Comparison of ENCODE assay signal across 22 cellular contexts in genomic region chr7:130108809-130109208, GRCh38. TPM values are rescaled to one million over a fixed set of nuclear protein-coding genes. Genes with fewer than 3 reads are reported as not detected.
DNase-seq lines count a peak whose midpoint lies in the region; ATAC-seq, FAIRE-seq and TF ChIP-seq lines count a peak whose summit lies in the region.
"Had no signal": no experiment of that assay in that cellular context is flagged by ENCODE, and none has a peak within 500 bp of the region (broad histone marks: within the 10 kb centered on the region; RNA-seq: fewer than 3 reads in every experiment).

No MANE protein-coding gene starts in this region.

- no peaks in the 10 kb centered on the region for H3K4me1 Mint-ChIP-seq in activated naive CD4-positive, alpha-beta T cell treated with anti-CD3 and anti-CD28 coated beads, Interleukin-2, amount 10 ng/mL, durations not matched to agents 7 days and 5 days
- H3K4me1 Mint-ChIP-seq in activated naive CD4-positive, alpha-beta T cell treated with anti-CD3 and anti-CD28 coated beads for 36 hours (ENCODE audit: low read depth): no peaks in the 10 kb centered on the region
- H3K4me1 Mint-ChIP-seq in stimulated activated effector memory CD8-positive, alpha-beta T cell treated with anti-CD3 and anti-CD28 coated beads, Interleukin-12 subunit alpha, Interleukin-12 subunit beta, amount 100 ng/mL, for 72 hours: no peaks in the 10 kb centered on the region
- H3K4me1 Mint-ChIP-seq: H9 had no signal

- intact Hi-C loops in activated naive CD4-positive, alpha-beta T cell treated with anti-CD3 and anti-CD28 coated beads for 36 hours (cut with micrococcal nuclease): no loop called here
- intact Hi-C loops in K562 (cut with micrococcal nuclease): no loop called here

- no peaks in the 10 kb centered on the region for H3K9me3 ChIP-seq in K562 (replicated peaks; ENCODE audit: control insufficient read depth, insufficient read depth, low read depth, low read length)
- H3K9me3 ChIP-seq: Caco-2 had no signal

- no peaks in the 10 kb centered on the region for H3K9me1 ChIP-seq in K562 (ENCODE audit: control insufficient read depth, insufficient read depth, low read length)

- TF ChIP-seq POLR2A in K562 (conservative IDR thresholded peaks at IDR 0.05): no peak

- peaks cover 5% of the 10 kb centered on the region; the same call in 1 of the 3 replicates for H3K79me2 ChIP-seq in K562 (ENCODE audit: control insufficient read depth, insufficient read depth, low read length)

- no TSS peak for BruUV-seq in K562 (replicated peaks; lab: Mats Ljungman, UMichigan)

- H3K36me3 ChIP-seq in K562 (ENCODE audit: control insufficient read depth, insufficient read depth, low read length): peaks cover 5% of the 10 kb centered on the region; the same call in 2 of the 3 replicates

- no peak for DNase-seq in activated naive CD4-positive, alpha-beta T cell treated with anti-CD3 and anti-CD28 coated beads, Interleukin-2, amount 10 ng/mL, durations not matched to agents 7 days and 5 days
- DNase-seq in activated naive CD4-positive, alpha-beta T cell treated with anti-CD3 and anti-CD28 coated beads for 36 hours: no peak
- no peak for DNase-seq in K562 (ENCODE audit: extremely low read depth in 1 of 4, low spot score in 3 of 4)
- DNase-seq in stimulated activated effector memory CD8-positive, alpha-beta T cell treated with anti-CD3 and anti-CD28 coated beads, Interleukin-12 subunit alpha, Interleukin-12 subunit beta, amount 100 ng/mL, for 72 hours (ENCODE audit: low spot score in 2 of 2): no peak
- DNase-seq in mucosa of gallbladder (ENCODE audit: low spot score): no peak
- DNase-seq: Caco-2; CD4-positive, CD25-positive, alpha-beta regulatory T cell; CD8-positive, alpha-beta T cell; DMS153; DMS79; GM23248; H9 had no signal

- no peak overlapping the region for H2AFZ ChIP-seq in K562 (ENCODE audit: low read depth, low read length)
- H2AFZ ChIP-seq: GM23248 had no signal

- CTCF ChIA-PET in activated naive CD4-positive, alpha-beta T cell treated with anti-CD3 and anti-CD28 coated beads, Interleukin-2, amount 10 ng/mL, durations not matched to agents 7 days and 5 days (lab: Charles Lee): no interaction called here
- CTCF ChIA-PET in activated naive CD4-positive, alpha-beta T cell treated with anti-CD3 and anti-CD28 coated beads for 36 hours (lab: Charles Lee): no interaction called here
- CTCF ChIA-PET in K562 (lab: Yijun Ruan, JAX; ENCODE audit: low intra/inter-chr PET ratio): no interaction called here

- peak overlapping the region; percentile 71 for H3K27ac Mint-ChIP-seq in activated naive CD4-positive, alpha-beta T cell treated with anti-CD3 and anti-CD28 coated beads, Interleukin-2, amount 10 ng/mL, durations not matched to agents 7 days and 5 days
- H3K27ac Mint-ChIP-seq in activated naive CD4-positive, alpha-beta T cell treated with anti-CD3 and anti-CD28 coated beads for 36 hours: no peak overlapping the region
- peak overlapping the region; percentile 32 for H3K27ac Mint-ChIP-seq in stimulated activated effector memory CD8-positive, alpha-beta T cell treated with anti-CD3 and anti-CD28 coated beads, Interleukin-12 subunit alpha, Interleukin-12 subunit beta, amount 100 ng/mL, for 72 hours
- H3K27ac Mint-ChIP-seq: B cell; CD4-positive, CD25-positive, alpha-beta regulatory T cell; CD8-positive, alpha-beta T cell; H9 had no signal

- H3K27ac ChIP-seq in K562 (ENCODE audit: extremely low read depth, low read depth, low read length): no peak overlapping the region
- H3K27ac ChIP-seq: 22Rv1, BLaER1, GM23248 had no signal

- no peak overlapping the region for H3K4me3 Mint-ChIP-seq in activated naive CD4-positive, alpha-beta T cell treated with anti-CD3 and anti-CD28 coated beads, Interleukin-2, amount 10 ng/mL, durations not matched to agents 7 days and 5 days
- H3K4me3 Mint-ChIP-seq in activated naive CD4-positive, alpha-beta T cell treated with anti-CD3 and anti-CD28 coated beads for 36 hours: no peak overlapping the region
- H3K4me3 Mint-ChIP-seq in stimulated activated effector memory CD8-positive, alpha-beta T cell treated with anti-CD3 and anti-CD28 coated beads, Interleukin-12 subunit alpha, Interleukin-12 subunit beta, amount 100 ng/mL, for 72 hours: no peak overlapping the region
- H3K4me3 Mint-ChIP-seq: B cell; CD4-positive, CD25-positive, alpha-beta regulatory T cell; CD8-positive, alpha-beta T cell; H9 had no signal

- in situ Hi-C loops in K562 (cut with MboI): no loop called here

- WGBS in K562 (ENCODE audit: insufficient coverage, low coverage, missing lambda C conversion rate): 95% methylated on average over 10 of the region's 10 CpGs

- TF ChIP-seq CTCF in K562 (IDR thresholded peaks at IDR 0.05 in 2 of 3, conservative IDR thresholded peaks at IDR 0.05 in 1 of 3; ENCODE audit: insufficient read depth in 2 of 3, low read depth in 1 of 3, low read length in 3 of 3): peak in 2 of 3 experiments; percentile 0 to 14; a peak in 1 of 6 replicates

- H3K9ac ChIP-seq in K562 (ENCODE audit: insufficient read depth in 1 of 2, low read depth in 2 of 2, low read length in 2 of 2): no peak overlapping the region
- H3K9ac ChIP-seq: BLaER1, GM23248 had no signal

- no peak for FAIRE-seq in K562 (lab: Jason Lieb, UNC)
- FAIRE-seq: A204.1, G401.6, GM12892, GM19239 had no signal

- H3K4me2 ChIP-seq in K562 (ENCODE audit: insufficient read depth, low read length): no peak overlapping the region
- H3K4me2 ChIP-seq: BLaER1 had no signal

- no peak for TF ChIP-seq RAD21 in K562 (CRISPR knock-in tag; conservative IDR thresholded peaks at IDR 0.05 in 1 of 2, IDR thresholded peaks at IDR 0.05 in 1 of 2)

- ATAC-seq in K562 (peak; percentile 19; the same call in 1 of the 3 replicates), GM19324 (IDR thresholded peaks at IDR 0.05; ENCODE audit: low FRiP score, unreplicated experiment) (no peak), GM18867 (IDR thresholded peaks at IDR 0.05; ENCODE audit: unreplicated experiment) (no peak)
- no peak for ATAC-seq in stimulated activated effector memory CD8-positive, alpha-beta T cell treated with anti-CD3 and anti-CD28 coated beads, Interleukin-12 subunit alpha, Interleukin-12 subunit beta, amount 100 ng/mL, for 72 hours
- ATAC-seq: CD8-positive, alpha-beta T cell; HCT116 had no signal

- H3K9me3 Mint-ChIP-seq in activated naive CD4-positive, alpha-beta T cell treated with anti-CD3 and anti-CD28 coated beads, Interleukin-2, amount 10 ng/mL, durations not matched to agents 7 days and 5 days: no peaks in the 10 kb centered on the region
- H3K9me3 Mint-ChIP-seq in activated naive CD4-positive, alpha-beta T cell treated with anti-CD3 and anti-CD28 coated beads for 36 hours: no peaks in the 10 kb centered on the region
- H3K9me3 Mint-ChIP-seq in stimulated activated effector memory CD8-positive, alpha-beta T cell treated with anti-CD3 and anti-CD28 coated beads, Interleukin-12 subunit alpha, Interleukin-12 subunit beta, amount 100 ng/mL, for 72 hours: no peaks in the 10 kb centered on the region
- H3K9me3 Mint-ChIP-seq: CD4-positive, CD25-positive, alpha-beta regulatory T cell; CD8-positive, alpha-beta T cell had no signal

- POLR2A ChIA-PET in K562 (lab: Yijun Ruan, JAX): no interaction called here

- H3K27me3 Mint-ChIP-seq in activated naive CD4-positive, alpha-beta T cell treated with anti-CD3 and anti-CD28 coated beads, Interleukin-2, amount 10 ng/mL, durations not matched to agents 7 days and 5 days: no peaks in the 10 kb centered on the region
- no peaks in the 10 kb centered on the region for H3K27me3 Mint-ChIP-seq in activated naive CD4-positive, alpha-beta T cell treated with anti-CD3 and anti-CD28 coated beads for 36 hours (ENCODE audit: low read depth)
- H3K27me3 Mint-ChIP-seq: B cell; CD4-positive, CD25-positive, alpha-beta regulatory T cell had no signal

- H3K36me3 Mint-ChIP-seq in activated naive CD4-positive, alpha-beta T cell treated with anti-CD3 and anti-CD28 coated beads, Interleukin-2, amount 10 ng/mL, durations not matched to agents 7 days and 5 days: no peaks in the 10 kb centered on the region
- no peaks in the 10 kb centered on the region for H3K36me3 Mint-ChIP-seq in activated naive CD4-positive, alpha-beta T cell treated with anti-CD3 and anti-CD28 coated beads for 36 hours (ENCODE audit: low read depth)
- no peaks in the 10 kb centered on the region for H3K36me3 Mint-ChIP-seq in stimulated activated effector memory CD8-positive, alpha-beta T cell treated with anti-CD3 and anti-CD28 coated beads, Interleukin-12 subunit alpha, Interleukin-12 subunit beta, amount 100 ng/mL, for 72 hours
- H3K36me3 Mint-ChIP-seq: CD4-positive, CD25-positive, alpha-beta regulatory T cell had no signal

- H3K27me3 ChIP-seq in K562 (ENCODE audit: control insufficient read depth in 2 of 2, insufficient read depth in 2 of 2, low read length in 2 of 2): no peaks in the 10 kb centered on the region; a peak in 1 of 5 replicates
- H3K27me3 ChIP-seq: BLaER1 had no signal

- H3K4me3 ChIP-seq in K562: no peak overlapping the region
- H3K4me3 ChIP-seq: BLaER1, GM23248 had no signal

- no peak for TF ChIP-seq EP300 in K562 (IDR thresholded peaks at IDR 0.05; ENCODE audit: low read length)

- H3K4me1 ChIP-seq in K562 (replicated peaks in 1 of 2; ENCODE audit: control insufficient read depth in 2 of 2, insufficient read depth in 2 of 2, low read length in 2 of 2): no peaks in the 10 kb centered on the region
- H3K4me1 ChIP-seq: BLaER1 had no signal

- no peaks in the 10 kb centered on the region for H4K20me1 ChIP-seq in K562 (replicated peaks; ENCODE audit: control insufficient read depth, insufficient read depth, low read length)

RNA-seq across cellular contexts. Expression of gene KLHDC10, which starts 38.5 kb away (rescaled TPM):
- total RNA-seq in activated naive CD4-positive, alpha-beta T cell treated with anti-CD3 and anti-CD28 coated beads for 36 hours: 10 to 100 TPM; 11.6 to 12.9 TPM
- 81.9 and 159 TPM in 2 replicates for total RNA-seq in K562 (2011; cell fraction: chromatin; rRNA removed; ENCODE audit: low replicate concordance)
- total RNA-seq in K562 (2011; cell fraction: nucleolus; rRNA removed): 31.5 and 52.2 TPM in 2 replicates
- 65.8 and 115 TPM in 2 replicates for total RNA-seq in K562 (2011; cell fraction: nucleoplasm; rRNA removed)
- 23.7 and 25.6 TPM in 2 replicates for total RNA-seq in K562 (2014; rRNA removed)
- 31.4 and 33.3 TPM in 2 replicates for total RNA-seq in K562 (2014; rRNA removed; fragmentation: Illumina TruSeq; extraction: Trizol)
- 32.3 and 39.3 TPM in 2 replicates for total RNA-seq in K562 (2015; rRNA removed; fragmentation: Illumina TruSeq; extraction: Trizol)
- 38.7 and 41.7 TPM in 2 replicates for total RNA-seq in K562 (2021)
- polyA plus RNA-seq in K562 (2011; rRNA removed): 80.5 and 117 TPM in 2 replicates
- 34.1 and 98.5 TPM in 2 replicates for polyA plus RNA-seq in K562 (2011; cell fraction: cytosol; rRNA removed)
- polyA plus RNA-seq in K562 (2011; cell fraction: nucleus; rRNA removed): 64.5 and 148 TPM in 2 replicates
- 25.6 and 27.9 TPM in 2 replicates for polyA plus RNA-seq in K562 (2012)
- 27.8 and 32.0 TPM in 2 replicates for polyA plus RNA-seq in K562 (2014; fragmentation: Illumina TruSeq; extraction: Trizol)
- 10 to 100 TPM in 1 of 2 experiments, 1 to 10 TPM in 1; 9.8 to 11.3 TPM for polyA plus RNA-seq in K562 (2014; fragmentation: Nextera tagmentation; extraction: Ambion mirVana)
- 24.2 and 25.4 TPM in 2 replicates for polyA plus RNA-seq in K562 (2014; rRNA removed)
- 161 and 267 TPM in 2 replicates for polyA minus RNA-seq in K562 (2011; rRNA and poly(A)+ RNA removed)
- 47.6 and 59.6 TPM in 2 replicates for polyA minus RNA-seq in K562 (2011; cell fraction: cytosol; rRNA and poly(A)+ RNA removed)
- 16.6 and 47.5 TPM in 2 replicates for polyA minus RNA-seq in K562 (2011; cell fraction: nucleus; rRNA and poly(A)+ RNA removed)
- total RNA-seq in mucosa of gallbladder: 36.3 TPM

RNA-seq across cellular contexts. Expression of gene ZC3HC1, which starts 57.6 kb away (rescaled TPM):
- 10 to 100 TPM; 20.1 to 22.3 TPM for total RNA-seq in activated naive CD4-positive, alpha-beta T cell treated with anti-CD3 and anti-CD28 coated beads for 36 hours
- 44.6 and 55.2 TPM in 2 replicates for total RNA-seq in K562 (2011; cell fraction: chromatin; rRNA removed; ENCODE audit: low replicate concordance)
- 27.8 and 39.1 TPM in 2 replicates for total RNA-seq in K562 (2011; cell fraction: nucleolus; rRNA removed)
- 35.3 and 48.6 TPM in 2 replicates for total RNA-seq in K562 (2011; cell fraction: nucleoplasm; rRNA removed)
- total RNA-seq in K562 (2014; rRNA removed): 39.9 and 58.3 TPM in 2 replicates
- 57.9 and 58.7 TPM in 2 replicates for total RNA-seq in K562 (2014; rRNA removed; fragmentation: Illumina TruSeq; extraction: Trizol)
- total RNA-seq in K562 (2015; rRNA removed; fragmentation: Illumina TruSeq; extraction: Trizol): 60.8 and 61.1 TPM in 2 replicates
- total RNA-seq in K562 (2021): 61.3 and 61.5 TPM in 2 replicates
- 86.1 and 93.1 TPM in 2 replicates for polyA plus RNA-seq in K562 (2011; rRNA removed)
- 92.1 and 106 TPM in 2 replicates for polyA plus RNA-seq in K562 (2011; cell fraction: cytosol; rRNA removed)
- polyA plus RNA-seq in K562 (2011; cell fraction: nucleus; rRNA removed): 50.5 and 58.1 TPM in 2 replicates
- polyA plus RNA-seq in K562 (2012): 44.2 and 51.4 TPM in 2 replicates
- polyA plus RNA-seq in K562 (2014; fragmentation: Illumina TruSeq; extraction: Trizol): 79.1 and 88.3 TPM in 2 replicates
- polyA plus RNA-seq in K562 (2014; fragmentation: Nextera tagmentation; extraction: Ambion mirVana): 100 to 1,000 TPM; 182 to 184 TPM
- 41.4 and 53.6 TPM in 2 replicates for polyA plus RNA-seq in K562 (2014; rRNA removed)
- polyA minus RNA-seq in K562 (2011; rRNA and poly(A)+ RNA removed): 51.1 and 58.2 TPM in 2 replicates
- 31.9 and 37.4 TPM in 2 replicates for polyA minus RNA-seq in K562 (2011; cell fraction: cytosol; rRNA and poly(A)+ RNA removed)
- polyA minus RNA-seq in K562 (2011; cell fraction: nucleus; rRNA and poly(A)+ RNA removed): 19.8 and 43.2 TPM in 2 replicates
- 11.7 TPM for total RNA-seq in mucosa of gallbladder
